In the genomic region with DNA sequence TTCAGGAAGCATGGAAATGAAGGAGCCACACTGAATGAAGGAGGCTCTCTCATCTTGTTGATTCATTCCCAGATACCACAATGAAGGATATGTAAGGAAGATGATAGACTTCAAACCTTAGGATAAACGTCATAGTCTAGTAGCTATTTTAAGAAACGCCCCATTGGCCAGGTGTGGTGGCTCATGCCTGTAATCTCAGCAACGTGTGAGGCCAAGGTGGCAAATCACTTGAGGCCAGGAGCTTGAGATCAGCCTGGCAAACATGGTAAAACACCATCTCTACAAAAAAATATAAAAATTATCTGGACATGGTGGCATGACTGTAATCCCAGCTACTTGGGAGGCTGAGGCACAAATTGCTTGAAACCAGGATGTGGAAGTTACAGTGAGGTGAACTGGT, we compare ENCODE assay signal across 22 cellular contexts. TPM values are rescaled to one million over a fixed set of nuclear protein-coding genes. Genes with fewer than 3 reads are reported as not detected.
A peak's percentile ranks its signal among the peaks of the same experiment; 100 is the strongest.
DNase-seq lines count a peak whose midpoint lies in the region; ATAC-seq, FAIRE-seq and TF ChIP-seq lines count a peak whose summit lies in the region.
"Had no signal": no experiment of that assay in that cellular context is flagged by ENCODE, and none has a peak within 500 bp of the region (broad histone marks: within the 10 kb centered on the region; RNA-seq: fewer than 3 reads in every experiment).

No MANE protein-coding gene starts in this region.

- CTCF ChIA-PET in HEK293 (lab: Yijun Ruan, JAX): interaction anchor here (0.7 kb wide), 1 partner anchor 108 kb away, joined by 3 read pairs; no protein-coding TSS in a partner anchor
- CTCF ChIA-PET in PC-9 (lab: Charles Lee): no interaction called here
- CTCF ChIA-PET in K562 (lab: Yijun Ruan, JAX; ENCODE audit: low intra/inter-chr PET ratio): no interaction called here

- H3K4me3 ChIP-seq in HEK293 (ENCODE audit: low read depth, low read length) (no peak overlapping the region), PC-9 (0 out of 2 replicates have a peak overlapping the region, but pooled peaks have one; percentile 1), K562 (no peak overlapping the region), endodermal cell (ENCODE audit: low read length) (peak overlapping the region; percentile 46)
- H3K4me3 ChIP-seq: A549 had no signal

- H3K4me2 ChIP-seq in PC-9 (no peak overlapping the region), K562 (ENCODE audit: insufficient read depth, low read length) (no peak overlapping the region)
- H3K4me2 ChIP-seq: A549; BLaER1 treated with 17β-estradiol and CSF1 and Interleukin-3, amounts not matched to agents 10 nM and 100 nM had no signal

- peaks cover 11% of the 10 kb centered on the region for H3K27me3 Mint-ChIP-seq in endodermal cell (ENCODE audit: insufficient read depth)
- H3K27me3 Mint-ChIP-seq: B cell; CD4-positive, alpha-beta T cell had no signal

- in situ Hi-C loops in K562 (cut with MboI): no loop called here

- intact Hi-C loops in PC-9 (cut with micrococcal nuclease; ENCODE audit: unreplicated experiment) (no loop called here), K562 (cut with micrococcal nuclease) (no loop called here)

- FAIRE-seq in K562 (lab: Jason Lieb, UNC): no peak
- FAIRE-seq: D721Med, G401.6, GM12891, GM19239 had no signal

- H3K79me2 ChIP-seq in PC-9 (ENCODE audit: low read depth) (no peaks in the 10 kb centered on the region), K562 (ENCODE audit: control insufficient read depth, insufficient read depth, low read length) (no peaks in the 10 kb centered on the region)

- H3K27ac ChIP-seq in HEK293 (ENCODE audit: extremely low read depth, low read depth, low read length) (no peak overlapping the region), PC-9 (no peak overlapping the region), K562 (ENCODE audit: extremely low read depth, low read depth, low read length) (no peak overlapping the region), endodermal cell (ENCODE audit: low read depth, low read length) (no peak overlapping the region)
- H3K27ac ChIP-seq: A549; BLaER1 treated with 17β-estradiol and CSF1 and Interleukin-3, amounts not matched to agents 10 nM and 100 nM; C4-2B had no signal

- no peaks in the 10 kb centered on the region for H3K4me1 Mint-ChIP-seq in endodermal cell
- H3K4me1 Mint-ChIP-seq: B cell had no signal

- H2AFZ ChIP-seq in PC-9 (no peak overlapping the region), K562 (ENCODE audit: low read depth, low read length) (no peak overlapping the region)

- H3K36me3 Mint-ChIP-seq in endodermal cell (ENCODE audit: low read depth): peaks cover 49% of the 10 kb centered on the region

- H3K36me3 ChIP-seq in HEK293 (ENCODE audit: control insufficient read depth in 2 of 2, insufficient read depth in 1 of 2, low read length in 2 of 2) (peaks cover 7 to 24% of the 10 kb centered on the region in 2 experiments), PC-9 (ENCODE audit: low read depth) (peaks cover 27% of the 10 kb centered on the region), K562 (ENCODE audit: control insufficient read depth, insufficient read depth, low read length) (peaks cover 16% of the 10 kb centered on the region), endodermal cell (ENCODE audit: control insufficient read depth, insufficient read depth, low read length) (peaks cover 47% of the 10 kb centered on the region)

- DNase-seq in PC-9 (no peak), K562 (ENCODE audit: extremely low read depth in 1 of 4, low spot score in 3 of 4) (no peak), endodermal cell (no peak), 8988T (no peak), SKM-1 (lab: John Stamatoyannopoulos, UW; ENCODE audit: unreplicated experiment) (no peak)
- DNase-seq in activated CD4-positive, alpha-beta T cell treated with anti-CD3 and anti-CD28 coated beads for 1 hour: no peak
- DNase-seq: AML-193; Caco-2; Calu3; CD4-positive, alpha-beta T cell; CD8-positive, alpha-beta T cell; DMS79 treated with DMSO at 0.1 percent for 48 hours; GF-D8 had no signal

- no peaks in the 10 kb centered on the region for H3K9me2 ChIP-seq in PC-9 (ENCODE audit: insufficient read depth)

- no peak for TF ChIP-seq RAD21 in K562 (CRISPR knock-in tag; conservative IDR thresholded peaks at IDR 0.05 in 1 of 2, IDR thresholded peaks at IDR 0.05 in 1 of 2)

- ATAC-seq in K562: no peak
- ATAC-seq: A549; CD8-positive, alpha-beta T cell had no signal

- peaks cover 17% of the 10 kb centered on the region for H3F3A ChIP-seq in PC-9 (ENCODE audit: insufficient read depth, low read depth)

- POLR2A ChIA-PET in HEK293 (lab: Yijun Ruan, JAX) (no interaction called here), PC-9 (lab: Charles Lee; ENCODE audit: unreplicated experiment) (no interaction called here), K562 (lab: Yijun Ruan, JAX) (no interaction called here)

- no peak for TF ChIP-seq POLR2A in K562 (conservative IDR thresholded peaks at IDR 0.05)

- no peak for TF ChIP-seq EP300 in K562 (IDR thresholded peaks at IDR 0.05; ENCODE audit: low read length)

- no TSS peak for BruUV-seq in PC-9 (replicated peaks; lab: Mats Ljungman, UMichigan)
- BruUV-seq in K562 (replicated peaks; lab: Mats Ljungman, UMichigan): no TSS peak

- H3K9me1 ChIP-seq in K562 (ENCODE audit: control insufficient read depth, insufficient read depth, low read length): no peaks in the 10 kb centered on the region

- no peaks in the 10 kb centered on the region for H3K27me3 ChIP-seq in PC-9 (ENCODE audit: insufficient read depth, low read depth)
- H3K27me3 ChIP-seq in K562 (ENCODE audit: control insufficient read depth in 2 of 2, insufficient read depth in 2 of 2, low read length in 2 of 2): no peaks in the 10 kb centered on the region
- no peaks in the 10 kb centered on the region for H3K27me3 ChIP-seq in endodermal cell (ENCODE audit: control insufficient read depth, insufficient read depth, low read length, poor library complexity, severe bottlenecking)
- H3K27me3 ChIP-seq: BLaER1 treated with 17β-estradiol and CSF1 and Interleukin-3, amounts not matched to agents 10 nM and 100 nM had no signal

- H4K20me1 ChIP-seq in PC-9 (ENCODE audit: insufficient read depth): no peaks in the 10 kb centered on the region
- H4K20me1 ChIP-seq in K562 (replicated peaks; ENCODE audit: control insufficient read depth, insufficient read depth, low read length): no peaks in the 10 kb centered on the region
- H4K20me1 ChIP-seq: BLaER1 treated with 17β-estradiol and CSF1 and Interleukin-3, amounts not matched to agents 10 nM and 100 nM had no signal

- H3K9me3 ChIP-seq in HEK293 (ENCODE audit: control insufficient read depth, insufficient read depth, low read depth, low read length) (peaks cover 4% of the 10 kb centered on the region), PC-9 (ENCODE audit: insufficient read depth, low read depth) (peaks cover 74% of the 10 kb centered on the region), K562 (replicated peaks; ENCODE audit: control insufficient read depth, insufficient read depth, low read depth, low read length) (peaks cover 47% of the 10 kb centered on the region), endodermal cell (ENCODE audit: control insufficient read depth, low read length) (peaks cover 100% of the 10 kb centered on the region)

- WGBS in K562 (ENCODE audit: insufficient coverage, low coverage, missing lambda C conversion rate): 2% methylated on average over 3 of the region's 3 CpGs
- 87 to 95% methylated on average over 2 to 3 of the region's 3 CpGs for WGBS in endodermal cell (ENCODE audit: insufficient coverage in 1 of 2, insufficient read length in 1 of 2), 2 experiments

- H3K4me1 ChIP-seq in HEK293 (ENCODE audit: control insufficient read depth, insufficient read depth, low read length): no peaks in the 10 kb centered on the region
- H3K4me1 ChIP-seq in PC-9 (replicated peaks; ENCODE audit: insufficient read depth): no peaks in the 10 kb centered on the region
- H3K4me1 ChIP-seq in K562 (replicated peaks in 1 of 2; ENCODE audit: control insufficient read depth in 2 of 2, insufficient read depth in 2 of 2, low read length in 2 of 2): no peaks in the 10 kb centered on the region
- H3K4me1 ChIP-seq in endodermal cell (ENCODE audit: control insufficient read depth, insufficient read depth, low read length): no peaks in the 10 kb centered on the region
- H3K4me1 ChIP-seq: A549; BLaER1 treated with 17β-estradiol and CSF1 and Interleukin-3, amounts not matched to agents 10 nM and 100 nM; Caco-2 had no signal

- peaks cover 96% of the 10 kb centered on the region for H3K9me3 Mint-ChIP-seq in endodermal cell

- H3K9ac ChIP-seq in K562 (ENCODE audit: insufficient read depth in 1 of 2, low read depth in 2 of 2, low read length in 2 of 2) (no peak overlapping the region), endodermal cell (ENCODE audit: extremely low read depth, low read length, poor library complexity, severe bottlenecking) (no peak overlapping the region)
- H3K9ac ChIP-seq: BLaER1 treated with 17β-estradiol and CSF1 and Interleukin-3, amounts not matched to agents 10 nM and 100 nM had no signal

- H3K27ac Mint-ChIP-seq in endodermal cell: no peak overlapping the region
- H3K27ac Mint-ChIP-seq: B cell; CD4-positive, alpha-beta T cell; CD8-positive, alpha-beta T cell had no signal

- H3K4me3 Mint-ChIP-seq in endodermal cell: no peak overlapping the region
- H3K4me3 Mint-ChIP-seq: B cell; CD4-positive, alpha-beta T cell; CD8-positive, alpha-beta T cell had no signal

- TF ChIP-seq CTCF in HEK293 (tag by site-specific recombination; IDR thresholded peaks at IDR 0.05) (no peak), PC-9 (conservative IDR thresholded peaks at IDR 0.05) (no peak), K562 (IDR thresholded peaks at IDR 0.05 in 2 of 3, conservative IDR thresholded peaks at IDR 0.05 in 1 of 3; ENCODE audit: insufficient read depth in 2 of 3, low read depth in 1 of 3, low read length in 3 of 3) (no peak), endodermal cell (conservative IDR thresholded peaks at IDR 0.05) (no peak)

RNA-seq across cellular contexts. Expression of gene ZNF841, which starts 17.1 kb away (rescaled TPM):
- total RNA-seq in PC-9 (2021): 20.4 and 24.9 TPM in 2 replicates
- total RNA-seq in K562 (2011; cell fraction: chromatin; rRNA removed; ENCODE audit: low replicate concordance): 29.3 and 113 TPM in 2 replicates
- 15.5 and 20.5 TPM in 2 replicates for total RNA-seq in K562 (2011; cell fraction: nucleolus; rRNA removed)
- 31.7 and 32.9 TPM in 2 replicates for total RNA-seq in K562 (2011; cell fraction: nucleoplasm; rRNA removed)
- 5.5 and 8.2 TPM in 2 replicates for total RNA-seq in K562 (2014; rRNA removed)
- 16.4 and 17.1 TPM in 2 replicates for total RNA-seq in K562 (2014; rRNA removed; fragmentation: Illumina TruSeq; extraction: Trizol)
- 11.7 and 12.4 TPM in 2 replicates for total RNA-seq in K562 (2015; rRNA removed; fragmentation: Illumina TruSeq; extraction: Trizol)
- total RNA-seq in K562 (2021): 10.1 and 11.0 TPM in 2 replicates
- 11.1 and 13.5 TPM in 2 replicates for polyA plus RNA-seq in K562 (2011; rRNA removed)
- 6.8 and 6.9 TPM in 2 replicates for polyA plus RNA-seq in K562 (2011; cell fraction: cytosol; rRNA removed)
- polyA plus RNA-seq in K562 (2011; cell fraction: nucleus; rRNA removed): 20.7 and 23.8 TPM in 2 replicates
- 6.1 and 13.4 TPM in 2 replicates for polyA plus RNA-seq in K562 (2012)
- 11.9 and 12.2 TPM in 2 replicates for polyA plus RNA-seq in K562 (2014; fragmentation: Illumina TruSeq; extraction: Trizol)
- 1 to 10 TPM; 3.1 to 5.4 TPM for polyA plus RNA-seq in K562 (2014; fragmentation: Nextera tagmentation; extraction: Ambion mirVana)
- polyA plus RNA-seq in K562 (2014; rRNA removed): 5.1 and 8.3 TPM in 2 replicates
- polyA minus RNA-seq in K562 (2011; rRNA and poly(A)+ RNA removed): 20.7 and 24.7 TPM in 2 replicates
- 9.6 and 12.1 TPM in 2 replicates for polyA minus RNA-seq in K562 (2011; cell fraction: cytosol; rRNA and poly(A)+ RNA removed)
- polyA minus RNA-seq in K562 (2011; cell fraction: nucleus; rRNA and poly(A)+ RNA removed): 10.4 and 17.8 TPM in 2 replicates
- total RNA-seq in endodermal cell: 10 to 100 TPM; 27.3 to 37.7 TPM
- polyA plus RNA-seq in endodermal cell (2013, experiment 1 of 2): 6.8 TPM
- polyA plus RNA-seq in endodermal cell (2013, experiment 2 of 2): 6.1 TPM

RNA-seq across cellular contexts. Expression of gene ZNF616, which starts 27.1 kb away (rescaled TPM):
- 9.9 and 12.6 TPM in 2 replicates for total RNA-seq in PC-9 (2021)
- total RNA-seq in K562 (2011; cell fraction: chromatin; rRNA removed; ENCODE audit: low replicate concordance): 9.9 and 32.8 TPM in 2 replicates
- total RNA-seq in K562 (2011; cell fraction: nucleolus; rRNA removed): 5.2 and 7.9 TPM in 2 replicates
- 8.8 and 10.0 TPM in 2 replicates for total RNA-seq in K562 (2011; cell fraction: nucleoplasm; rRNA removed)
- 4.7 and 4.9 TPM in 2 replicates for total RNA-seq in K562 (2014; rRNA removed)
- total RNA-seq in K562 (2014; rRNA removed; fragmentation: Illumina TruSeq; extraction: Trizol): 13.0 and 16.1 TPM in 2 replicates
- total RNA-seq in K562 (2015; rRNA removed; fragmentation: Illumina TruSeq; extraction: Trizol): 10.9 and 11.1 TPM in 2 replicates
- total RNA-seq in K562 (2021): 9.4 and 9.6 TPM in 2 replicates
- polyA plus RNA-seq in K562 (2011; rRNA removed): 6.7 and 6.9 TPM in 2 replicates
- 1.6 and 2.6 TPM in 2 replicates for polyA plus RNA-seq in K562 (2011; cell fraction: cytosol; rRNA removed)
- 5.0 and 5.3 TPM in 2 replicates for polyA plus RNA-seq in K562 (2011; cell fraction: nucleus; rRNA removed)
- polyA plus RNA-seq in K562 (2012): 7.7 and 8.3 TPM in 2 replicates
- 9.2 and 11.2 TPM in 2 replicates for polyA plus RNA-seq in K562 (2014; fragmentation: Illumina TruSeq; extraction: Trizol)
- polyA plus RNA-seq in K562 (2014; fragmentation: Nextera tagmentation; extraction: Ambion mirVana): 1 to 10 TPM; 3.4 to 6.5 TPM
- 3.7 and 5.0 TPM in 2 replicates for polyA plus RNA-seq in K562 (2014; rRNA removed)
- 17.9 and 25.4 TPM in 2 replicates for polyA minus RNA-seq in K562 (2011; rRNA and poly(A)+ RNA removed)
- polyA minus RNA-seq in K562 (2011; cell fraction: cytosol; rRNA and poly(A)+ RNA removed): 6.1 and 9.4 TPM in 2 replicates
- 5.9 and 15.7 TPM in 2 replicates for polyA minus RNA-seq in K562 (2011; cell fraction: nucleus; rRNA and poly(A)+ RNA removed)
- total RNA-seq in endodermal cell: 10 to 100 TPM; 23.5 to 24.5 TPM
- 12.2 TPM for polyA plus RNA-seq in endodermal cell (2013, experiment 1 of 2)
- 11.6 TPM for polyA plus RNA-seq in endodermal cell (2013, experiment 2 of 2)

RNA-seq across cellular contexts. Expression of gene ZNF836, which starts 58.8 kb away (rescaled TPM):
- total RNA-seq in PC-9 (2021) (12.2 and 14.3 TPM in 2 replicates), K562 (2014; rRNA removed) (0.20 and 0.50 TPM in 2 replicates), K562 (2014; rRNA removed; fragmentation: Illumina TruSeq; extraction: Trizol) (0.19 and 0.69 TPM in 2 replicates), K562 (2015; rRNA removed; fragmentation: Illumina TruSeq; extraction: Trizol) (0.15 and 0.65 TPM in 2 replicates), K562 (2021) (0.51 and 0.78 TPM in 2 replicates), endodermal cell (10 to 100 TPM; 22.1 to 26.2 TPM)
- total RNA-seq in K562 (2011; cell fraction: chromatin; rRNA removed; ENCODE audit: low replicate concordance): 0.97 TPM in 1 of 2 replicates, not detected in the other
- not detected in 2 replicates for total RNA-seq in K562 (2011; cell fraction: nucleolus; rRNA removed)
- 0.15 and 0.69 TPM in 2 replicates for total RNA-seq in K562 (2011; cell fraction: nucleoplasm; rRNA removed)
- polyA plus RNA-seq in K562 (2011; rRNA removed) (not detected in 2 replicates), K562 (2014; fragmentation: Illumina TruSeq; extraction: Trizol) (0.67 and 1.1 TPM in 2 replicates), K562 (2014; fragmentation: Nextera tagmentation; extraction: Ambion mirVana) (under 1 TPM; 0.24 to 0.64 TPM), K562 (2014; rRNA removed) (not detected in 2 replicates)
- polyA plus RNA-seq in K562 (2011; cell fraction: cytosol; rRNA removed): 0.21 TPM in 1 of 2 replicates, not detected in the other
- polyA plus RNA-seq in K562 (2011; cell fraction: nucleus; rRNA removed): 0.18 TPM in 1 of 2 replicates, not detected in the other
- 0.68 and 1.7 TPM in 2 replicates for polyA plus RNA-seq in K562 (2012)
- 0.06 TPM in 1 of 2 replicates, not detected in the other for polyA minus RNA-seq in K562 (2011; rRNA and poly(A)+ RNA removed)
- polyA minus RNA-seq in K562 (2011; cell fraction: cytosol; rRNA and poly(A)+ RNA removed): not detected in 2 replicates
- not detected in 2 replicates for polyA minus RNA-seq in K562 (2011; cell fraction: nucleus; rRNA and poly(A)+ RNA removed)
- 10.9 TPM for polyA plus RNA-seq in endodermal cell (2013, experiment 1 of 2)
- polyA plus RNA-seq in endodermal cell (2013, experiment 2 of 2): 7.9 TPM

Comparison
In these comparisons a context has a peak if more than half of its experiments do, and no peak if none do; other contexts are left out.
1. H3K4me3 ChIP-seq: peak in PC-9 (single experiment) and endodermal cell (single experiment); none in HEK293 (single experiment) and K562 (single experiment).
2. Of the 44 proteins assayed by ChIP-seq in both K562 and HEK293: peak only in K562: none; only in HEK293: SETDB1; in both: none; in neither: 43.